ENCODE assay signal across 8 cellular contexts in the genomic region with DNA sequence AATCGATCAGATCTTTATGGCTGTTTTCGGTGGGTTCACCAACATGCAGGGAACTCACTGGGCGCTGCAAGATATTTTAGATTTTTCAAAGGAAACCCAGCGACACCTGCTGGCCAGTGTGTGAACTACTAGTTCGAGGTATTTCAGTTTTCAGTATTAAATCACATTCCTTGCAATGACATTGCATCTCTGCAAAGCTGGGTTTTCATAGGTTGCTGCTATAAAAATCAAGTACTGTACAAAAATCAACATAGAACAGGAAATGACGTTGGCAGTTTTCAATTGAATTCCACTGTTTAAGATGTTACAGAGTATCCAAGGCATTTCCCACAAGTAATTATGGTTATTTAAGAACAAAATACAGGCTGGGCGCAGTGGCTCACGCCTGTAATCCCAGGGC. TPM values are rescaled to one million over a fixed set of nuclear protein-coding genes. Genes with fewer than 3 reads are reported as not detected.
DNase-seq lines count a peak whose midpoint lies in the region; ATAC-seq and TF ChIP-seq lines count a peak whose summit lies in the region.

No MANE protein-coding gene starts in this region.

- H3K9me3 ChIP-seq in MG63 (no peaks in the 10 kb centered on the region), spleen (no peaks in the 10 kb centered on the region)

- in situ Hi-C loops in G401 (cut with HindIII; ENCODE audit: low sequenced_read_pairs) (no loop called here), astrocyte of the cerebellum (cut with HindIII; ENCODE audit: low sequenced_read_pairs) (no loop called here)

- H3K4me1 ChIP-seq in spleen, result peaks cover 0 to 13% (median 7%) of the 10 kb centered on the region in 6 donors

- TF ChIP-seq CTCF in astrocyte of the cerebellum (IDR thresholded peaks at IDR 0.05; ENCODE audit: low read depth, low read length, missing control alignments) (peak; percentile 67), spleen (IDR thresholded peaks at IDR 0.05 in 8 of 11, conservative IDR thresholded peaks at IDR 0.05 in 3 of 11) (peak; percentile 59 to 89 (median 81))

- peak overlapping the region in 1 of 8 donors; percentile 30 for H3K27ac ChIP-seq in spleen

- H3K36me3 ChIP-seq in MG63, result peaks cover 70% of the 10 kb centered on the region
- H3K36me3 ChIP-seq in spleen, result peaks cover 0 to 77% (median 32%) of the 10 kb centered on the region in 6 donors

- H3K4me3 ChIP-seq in MG63 (no peak overlapping the region), astrocyte of the cerebellum (ENCODE audit: low read depth, low read length) (no peak overlapping the region), spleen (no peak overlapping the region)

- no peak for ATAC-seq in GM18517 (IDR thresholded peaks at IDR 0.05; ENCODE audit: unreplicated experiment)
- ATAC-seq in HG02938 (IDR thresholded peaks at IDR 0.05; ENCODE audit: unreplicated experiment), result no peak

- DNase-seq in G401 (ENCODE audit: low spot score), result peak; percentile 80
- DNase-seq in MG63, result peak; percentile 22
- DNase-seq in T1000 (lab: John Stamatoyannopoulos, UW), result peak; percentile 11
- DNase-seq in astrocyte of the cerebellum (ENCODE audit: low read depth), result peak; percentile 33
- peak in 43 of 51 donors; percentile 4 to 81 (median 34) for DNase-seq in hypothalamus (lab: John Stamatoyannopoulos, UW)
- DNase-seq in spleen, result peak; percentile 80

- WGBS in spleen, 5 donors, result 28 to 44% (median 33%) methylated on average over 8 of the region's 8 CpGs

- no peak for TF ChIP-seq POLR2A in spleen (IDR thresholded peaks at IDR 0.05)

- H3K27me3 ChIP-seq in MG63, result no peaks in the 10 kb centered on the region
- no peaks in the 10 kb centered on the region for H3K27me3 ChIP-seq in spleen (replicated peaks in 1 of 7)

- intact Hi-C loops in spleen (cut with DNase I; ENCODE audit: low total_unique reads), result loop anchor here (2.0 kb wide), 1 partner anchor 46 kb away; no protein-coding TSS in a partner anchor

RNA-seq across cellular contexts. Expression of gene LIG1, which starts 17.6 kb away (rescaled TPM):
- 62.8 and 119 TPM in 2 replicates for total RNA-seq in G401 (2014; rRNA removed; shearing (Covaris generic))
- total RNA-seq in MG63 (2014; rRNA removed; shearing (Covaris generic); ENCODE audit: low replicate concordance), result 37.7 and 98.0 TPM in 2 replicates
- total RNA-seq in spleen, result 10 to 100 TPM; 26.5 to 44.7 (median 33.5) TPM
- polyA plus RNA-seq in spleen, result 10 to 100 TPM; 44.1 to 68.4 (median 49.1) TPM

RNA-seq across cellular contexts. Expression of gene ZSWIM9, which starts 17.9 kb away (rescaled TPM):
- total RNA-seq in G401 (2014; rRNA removed; shearing (Covaris generic)), result 3.1 and 3.6 TPM in 2 replicates
- total RNA-seq in MG63 (2014; rRNA removed; shearing (Covaris generic); ENCODE audit: low replicate concordance), result 0.86 and 1.5 TPM in 2 replicates
- 1 to 10 TPM; 1.3 to 9.3 (median 5.2) TPM for total RNA-seq in spleen
- 1 to 10 TPM; 1.6 to 4.3 (median 2.0) TPM for polyA plus RNA-seq in spleen

RNA-seq across cellular contexts. Expression of gene PLA2G4C, which starts 41.9 kb away (rescaled TPM):
- 0.92 and 2.3 TPM in 2 replicates for total RNA-seq in G401 (2014; rRNA removed; shearing (Covaris generic))
- total RNA-seq in MG63 (2014; rRNA removed; shearing (Covaris generic); ENCODE audit: low replicate concordance), result 8.9 and 17.7 TPM in 2 replicates
- total RNA-seq in spleen, result 10 to 100 TPM; 17.0 to 62.5 (median 27.7) TPM
- polyA plus RNA-seq in spleen, result 10 to 100 TPM; 20.4 to 55.0 (median 51.5) TPM

Comparison
In these comparisons a context has a peak if more than half of its experiments do, and no peak if none do; other contexts are left out.
1. DNase-seq: peak in every context shown above with its lines; median percentile 80 in G401; 80 in spleen; 34 in hypothalamus; 33 in astrocyte of the cerebellum; 22 in MG63; 11 in T1000.